ENCODE assay signal across 13 cellular contexts in genomic region chr16:2404099-2404498, GRCh38.
"Had no signal": no experiment of that assay in that cellular context is flagged by ENCODE, and none has a peak within 500 bp of the region (broad histone marks: within the 10 kb centered on the region; RNA-seq: fewer than 3 reads in every experiment).

No MANE protein-coding gene starts in this region.

- H3K9me3 ChIP-seq: psoas muscle, right lobe of liver, upper lobe of left lung had no signal

- H3K4me3 ChIP-seq: lung, psoas muscle, right lobe of liver, upper lobe of left lung had no signal

- H3K4me1 ChIP-seq: psoas muscle, right lobe of liver, upper lobe of left lung had no signal

- DNase-seq: activated CD4-positive, alpha-beta T cell treated with anti-CD3 and anti-CD28 coated beads, Interleukin-2, amount 50 U/mL, for 1 hour; activated CD8-positive, alpha-beta memory T cell treated with anti-CD3 and anti-CD28 coated beads, Interleukin-2, amount 50 U/mL, for 4 hours; activated naive CD4-positive, alpha-beta T cell treated with Interleukin-2 at 50 U/mL for 16 hours; endodermal cell; left colon; psoas muscle; right lobe of liver; T-cell; T-helper 9 cell; upper lobe of left lung had no signal

- H3K9me3 Mint-ChIP-seq: endodermal cell; mesothelial cell of epicardium; stimulated activated naive CD8-positive, alpha-beta T cell treated with anti-CD3 and anti-CD28 coated beads, Interleukin-15, Interleukin-2, amounts not matched to agents 100 ng/mL and 50 ng/mL, for 24 hours; T-cell had no signal

- H3K36me3 ChIP-seq: right lobe of liver, upper lobe of left lung had no signal

- H3K27me3 ChIP-seq: right lobe of liver, upper lobe of left lung had no signal

- H3K4me3 Mint-ChIP-seq: endodermal cell; mesothelial cell of epicardium; stimulated activated naive CD8-positive, alpha-beta T cell treated with anti-CD3 and anti-CD28 coated beads, Interleukin-15, Interleukin-2, amounts not matched to agents 100 ng/mL and 50 ng/mL, for 24 hours; T-cell had no signal

- ATAC-seq: left colon, psoas muscle, right lobe of liver, T-cell had no signal

- H3K27ac ChIP-seq: psoas muscle, right lobe of liver, upper lobe of left lung had no signal

- H3K4me1 Mint-ChIP-seq: endodermal cell, mesothelial cell of epicardium, T-cell had no signal

- H3K36me3 Mint-ChIP-seq: mesothelial cell of epicardium, T-cell had no signal

- H3K27me3 Mint-ChIP-seq: T-cell had no signal

- H3K27ac Mint-ChIP-seq: endodermal cell; mesothelial cell of epicardium; stimulated activated naive CD8-positive, alpha-beta T cell treated with anti-CD3 and anti-CD28 coated beads, Interleukin-15, Interleukin-2, amounts not matched to agents 100 ng/mL and 50 ng/mL, for 24 hours; T-cell had no signal
